Comparison of ENCODE assay signal across 19 cellular contexts in genomic region chr2:168482952-168483831, GRCh38.
"Had no signal": no experiment of that assay in that cellular context is flagged by ENCODE, and none has a peak within 500 bp of the region (broad histone marks: within the 10 kb centered on the region; RNA-seq: fewer than 3 reads in every experiment).

No MANE protein-coding gene starts in this region.

- H3K36me3 ChIP-seq: adrenal gland, breast epithelium, tibial artery had no signal

- H3K4me1 ChIP-seq: adrenal gland, breast epithelium had no signal

- H3K27me3 ChIP-seq: adrenal gland, breast epithelium, tibial artery had no signal

- H3K9me3 ChIP-seq: adrenal gland, breast epithelium had no signal

- DNase-seq: activated CD4-positive, alpha-beta T cell treated with anti-CD3 and anti-CD28 coated beads for 36 hours; activated CD4-positive, alpha-beta T cell treated with anti-CD3 and anti-CD28 coated beads, Interleukin-2, amount 50 U/mL, for 48 hours; activated CD8-positive, alpha-beta memory T cell treated with anti-CD3 and anti-CD28 coated beads, Interleukin-2, amount 50 U/mL, for 48 hours; activated naive CD4-positive, alpha-beta T cell; activated T-cell treated with anti-CD3 and anti-CD28 coated beads, Interleukin-2, amount 50 U/mL, for 4 hours; adrenal gland; cerebellar nuclear complex; cortex of kidney; erythroblast; foreskin fibroblast; hippocampal formation; kidney glomerular epithelial cell; occipital lobe; retina; stimulated activated CD4-positive, alpha-beta T cell treated with anti-CD3 and anti-CD28 coated beads, Interleukin-4, amount 100 ng/mL, for 4 hours; T1000; tibial artery had no signal

- ATAC-seq: activated CD4-positive, alpha-beta T cell treated with anti-CD3 and anti-CD28 coated beads for 36 hours; activated T-cell treated with anti-CD3 and anti-CD28 coated beads, Interleukin-2, amount 50 U/mL, for 4 hours; WTC11 had no signal

- H3K4me3 ChIP-seq: adrenal gland, breast epithelium, tibial artery had no signal

- H3K27ac ChIP-seq: adrenal gland, breast epithelium, tibial artery had no signal
